In genomic region chr1:43427941-43428340, GRCh38 we compare ENCODE assay signal across 18 cellular contexts.
"Had no signal": no experiment of that assay in that cellular context is flagged by ENCODE, and none has a peak within 500 bp of the region (broad histone marks: within the 10 kb centered on the region; RNA-seq: fewer than 3 reads in every experiment).

No MANE protein-coding gene starts in this region.

- ATAC-seq: gastroesophageal sphincter had no signal

- H3K9me3 ChIP-seq: gastroesophageal sphincter, left lung, lower lobe of right lung, right atrium auricular region had no signal

- H3K27me3 ChIP-seq: esophagus squamous epithelium, gastroesophageal sphincter, left lung, right atrium auricular region had no signal

- H3K4me1 Mint-ChIP-seq: nephron had no signal

- FAIRE-seq: colon, small intestine, urothelium cell line had no signal

- H3K4me3 Mint-ChIP-seq: naive B cell, nephron had no signal

- H3K27ac ChIP-seq: esophagus squamous epithelium, gastroesophageal sphincter, left lung, lower lobe of right lung, right atrium auricular region had no signal

- DNase-seq: dermis blood vessel endothelial cell; esophagus squamous epithelium; foreskin fibroblast; glutamatergic neuron; islet precursor cell; left lung; mesendoderm; naive B cell; stimulated activated CD4-positive, alpha-beta T cell treated with anti-CD3 and anti-CD28 coated beads, Interleukin-2, amount 100 ng/mL, for 48 hours; stimulated activated naive CD4-positive, alpha-beta T cell treated with Interleukin-2 at 50 U/mL for 16 hours; trophoblast cell had no signal

- H3K9me3 Mint-ChIP-seq: naive B cell, nephron had no signal

- H3K4me3 ChIP-seq: esophagus squamous epithelium, gastroesophageal sphincter, left lung, lower lobe of right lung, right atrium auricular region had no signal

- H3K27ac Mint-ChIP-seq: nephron had no signal

- H3K4me1 ChIP-seq: esophagus squamous epithelium, gastroesophageal sphincter, left lung, lower lobe of right lung, right atrium auricular region had no signal

- H3K27me3 Mint-ChIP-seq: naive B cell had no signal
